In genomic region chr6:107991939-107992560, GRCh38 we compare ENCODE assay signal across 1 cellular context.
TF ChIP-seq lines count a peak whose summit lies in the region.

No MANE protein-coding gene starts in this region.

TF ChIP-seq in GM23338, 12 proteins besides CTCF, POLR2A, EP300 and RAD21:
- TF ChIP-seq CREB1 (CRISPR knock-in tag; IDR thresholded peaks at IDR 0.05; ENCODE audit: low read depth): no peak
- no peak for TF ChIP-seq POLR2AphosphoS5 (IDR thresholded peaks at IDR 0.05; ENCODE audit: low read depth)
- TF ChIP-seq ZNF331 (CRISPR knock-in tag; IDR thresholded peaks at IDR 0.05; ENCODE audit: low read depth): no peak
- TF ChIP-seq STAT1 (IDR thresholded peaks at IDR 0.05; ENCODE audit: unreplicated experiment): no peak
- no peak for TF ChIP-seq EZH2 (IDR thresholded peaks at IDR 0.05; ENCODE audit: low read depth, unreplicated experiment)
- no peak for TF ChIP-seq ZNF114 (CRISPR knock-in tag; IDR thresholded peaks at IDR 0.05)
- TF ChIP-seq, protein P1, sequence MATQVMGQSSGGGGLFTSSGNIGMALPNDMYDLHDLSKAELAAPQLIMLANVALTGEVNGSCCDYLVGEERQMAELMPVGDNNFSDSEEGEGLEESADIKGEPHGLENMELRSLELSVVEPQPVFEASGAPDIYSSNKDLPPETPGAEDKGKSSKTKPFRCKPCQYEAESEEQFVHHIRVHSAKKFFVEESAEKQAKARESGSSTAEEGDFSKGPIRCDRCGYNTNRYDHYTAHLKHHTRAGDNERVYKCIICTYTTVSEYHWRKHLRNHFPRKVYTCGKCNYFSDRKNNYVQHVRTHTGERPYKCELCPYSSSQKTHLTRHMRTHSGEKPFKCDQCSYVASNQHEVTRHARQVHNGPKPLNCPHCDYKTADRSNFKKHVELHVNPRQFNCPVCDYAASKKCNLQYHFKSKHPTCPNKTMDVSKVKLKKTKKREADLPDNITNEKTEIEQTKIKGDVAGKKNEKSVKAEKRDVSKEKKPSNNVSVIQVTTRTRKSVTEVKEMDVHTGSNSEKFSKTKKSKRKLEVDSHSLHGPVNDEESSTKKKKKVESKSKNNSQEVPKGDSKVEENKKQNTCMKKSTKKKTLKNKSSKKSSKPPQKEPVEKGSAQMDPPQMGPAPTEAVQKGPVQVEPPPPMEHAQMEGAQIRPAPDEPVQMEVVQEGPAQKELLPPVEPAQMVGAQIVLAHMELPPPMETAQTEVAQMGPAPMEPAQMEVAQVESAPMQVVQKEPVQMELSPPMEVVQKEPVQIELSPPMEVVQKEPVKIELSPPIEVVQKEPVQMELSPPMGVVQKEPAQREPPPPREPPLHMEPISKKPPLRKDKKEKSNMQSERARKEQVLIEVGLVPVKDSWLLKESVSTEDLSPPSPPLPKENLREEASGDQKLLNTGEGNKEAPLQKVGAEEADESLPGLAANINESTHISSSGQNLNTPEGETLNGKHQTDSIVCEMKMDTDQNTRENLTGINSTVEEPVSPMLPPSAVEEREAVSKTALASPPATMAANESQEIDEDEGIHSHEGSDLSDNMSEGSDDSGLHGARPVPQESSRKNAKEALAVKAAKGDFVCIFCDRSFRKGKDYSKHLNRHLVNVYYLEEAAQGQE (IDR thresholded peaks at IDR 0.05; ENCODE audit: unreplicated experiment): no peak
- TF ChIP-seq JUNB (IDR thresholded peaks at IDR 0.05; ENCODE audit: unreplicated experiment): no peak
- no peak for TF ChIP-seq EZH2phosphoT487 (IDR thresholded peaks at IDR 0.05; ENCODE audit: unreplicated experiment)
- TF ChIP-seq NANOG (IDR thresholded peaks at IDR 0.05; ENCODE audit: borderline replicate concordance): no peak
- TF ChIP-seq ETS1 (IDR thresholded peaks at IDR 0.05): no peak
- TF ChIP-seq, protein P2, sequence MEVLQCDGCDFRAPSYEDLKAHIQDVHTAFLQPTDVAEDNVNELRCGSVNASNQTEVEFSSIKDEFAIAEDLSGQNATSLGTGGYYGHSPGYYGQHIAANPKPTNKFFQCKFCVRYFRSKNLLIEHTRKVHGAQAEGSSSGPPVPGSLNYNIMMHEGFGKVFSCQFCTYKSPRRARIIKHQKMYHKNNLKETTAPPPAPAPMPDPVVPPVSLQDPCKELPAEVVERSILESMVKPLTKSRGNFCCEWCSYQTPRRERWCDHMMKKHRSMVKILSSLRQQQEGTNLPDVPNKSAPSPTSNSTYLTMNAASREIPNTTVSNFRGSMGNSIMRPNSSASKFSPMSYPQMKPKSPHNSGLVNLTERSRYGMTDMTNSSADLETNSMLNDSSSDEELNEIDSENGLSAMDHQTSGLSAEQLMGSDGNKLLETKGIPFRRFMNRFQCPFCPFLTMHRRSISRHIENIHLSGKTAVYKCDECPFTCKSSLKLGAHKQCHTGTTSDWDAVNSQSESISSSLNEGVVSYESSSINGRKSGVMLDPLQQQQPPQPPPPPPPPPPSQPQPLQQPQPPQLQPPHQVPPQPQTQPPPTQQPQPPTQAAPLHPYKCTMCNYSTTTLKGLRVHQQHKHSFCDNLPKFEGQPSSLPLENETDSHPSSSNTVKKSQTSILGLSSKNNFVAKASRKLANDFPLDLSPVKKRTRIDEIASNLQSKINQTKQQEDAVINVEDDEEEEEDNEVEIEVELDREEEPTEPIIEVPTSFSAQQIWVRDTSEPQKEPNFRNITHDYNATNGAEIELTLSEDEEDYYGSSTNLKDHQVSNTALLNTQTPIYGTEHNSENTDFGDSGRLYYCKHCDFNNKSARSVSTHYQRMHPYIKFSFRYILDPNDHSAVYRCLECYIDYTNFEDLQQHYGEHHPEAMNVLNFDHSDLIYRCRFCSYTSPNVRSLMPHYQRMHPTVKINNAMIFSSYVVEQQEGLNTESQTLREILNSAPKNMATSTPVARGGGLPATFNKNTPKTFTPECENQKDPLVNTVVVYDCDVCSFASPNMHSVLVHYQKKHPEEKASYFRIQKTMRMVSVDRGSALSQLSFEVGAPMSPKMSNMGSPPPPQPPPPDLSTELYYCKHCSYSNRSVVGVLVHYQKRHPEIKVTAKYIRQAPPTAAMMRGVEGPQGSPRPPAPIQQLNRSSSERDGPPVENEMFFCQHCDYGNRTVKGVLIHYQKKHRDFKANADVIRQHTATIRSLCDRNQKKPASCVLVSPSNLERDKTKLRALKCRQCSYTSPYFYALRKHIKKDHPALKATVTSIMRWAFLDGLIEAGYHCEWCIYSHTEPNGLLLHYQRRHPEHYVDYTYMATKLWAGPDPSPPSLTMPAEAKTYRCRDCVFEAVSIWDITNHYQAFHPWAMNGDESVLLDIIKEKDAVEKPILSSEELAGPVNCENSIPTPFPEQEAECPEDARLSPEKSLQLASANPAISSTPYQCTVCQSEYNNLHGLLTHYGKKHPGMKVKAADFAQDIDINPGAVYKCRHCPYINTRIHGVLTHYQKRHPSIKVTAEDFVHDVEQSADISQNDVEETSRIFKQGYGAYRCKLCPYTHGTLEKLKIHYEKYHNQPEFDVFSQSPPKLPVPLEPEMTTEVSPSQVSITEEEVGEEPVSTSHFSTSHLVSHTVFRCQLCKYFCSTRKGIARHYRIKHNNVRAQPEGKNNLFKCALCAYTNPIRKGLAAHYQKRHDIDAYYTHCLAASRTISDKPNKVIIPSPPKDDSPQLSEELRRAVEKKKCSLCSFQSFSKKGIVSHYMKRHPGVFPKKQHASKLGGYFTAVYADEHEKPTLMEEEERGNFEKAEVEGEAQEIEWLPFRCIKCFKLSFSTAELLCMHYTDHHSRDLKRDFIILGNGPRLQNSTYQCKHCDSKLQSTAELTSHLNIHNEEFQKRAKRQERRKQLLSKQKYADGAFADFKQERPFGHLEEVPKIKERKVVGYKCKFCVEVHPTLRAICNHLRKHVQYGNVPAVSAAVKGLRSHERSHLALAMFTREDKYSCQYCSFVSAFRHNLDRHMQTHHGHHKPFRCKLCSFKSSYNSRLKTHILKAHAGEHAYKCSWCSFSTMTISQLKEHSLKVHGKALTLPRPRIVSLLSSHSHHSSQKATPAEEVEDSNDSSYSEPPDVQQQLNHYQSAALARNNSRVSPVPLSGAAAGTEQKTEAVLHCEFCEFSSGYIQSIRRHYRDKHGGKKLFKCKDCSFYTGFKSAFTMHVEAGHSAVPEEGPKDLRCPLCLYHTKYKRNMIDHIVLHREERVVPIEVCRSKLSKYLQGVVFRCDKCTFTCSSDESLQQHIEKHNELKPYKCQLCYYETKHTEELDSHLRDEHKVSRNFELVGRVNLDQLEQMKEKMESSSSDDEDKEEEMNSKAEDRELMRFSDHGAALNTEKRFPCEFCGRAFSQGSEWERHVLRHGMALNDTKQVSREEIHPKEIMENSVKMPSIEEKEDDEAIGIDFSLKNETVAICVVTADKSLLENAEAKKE (CRISPR knock-in tag; IDR thresholded peaks at IDR 0.05): no peak
